8 cellular contexts compared by ENCODE assay signal in genomic region chr7:116591202-116592040, GRCh38.
DNase-seq lines count a peak whose midpoint lies in the region; ATAC-seq and TF ChIP-seq lines count a peak whose summit lies in the region.

No MANE protein-coding gene starts in this region.

- peaks cover 24% of the 10 kb centered on the region for H3K4me1 Mint-ChIP-seq in activated naive CD4-positive, alpha-beta T cell treated with anti-CD3 and anti-CD28 coated beads for 36 hours (ENCODE audit: low read depth)

- H3K36me3 Mint-ChIP-seq in activated naive CD4-positive, alpha-beta T cell treated with anti-CD3 and anti-CD28 coated beads for 36 hours (ENCODE audit: low read depth) = no peaks in the 10 kb centered on the region

- no peaks in the 10 kb centered on the region for H3K9me3 Mint-ChIP-seq in activated naive CD4-positive, alpha-beta T cell treated with anti-CD3 and anti-CD28 coated beads for 36 hours

- DNase-seq in CMK (ENCODE audit: low read depth) (peak; percentile 30), SHP77 (lab: John Stamatoyannopoulos, UW) (peak; percentile 9 to 12), fibroblast of pulmonary artery (ENCODE audit: low read depth) (peak; percentile 47), sigmoid colon (no peak)
- DNase-seq in activated naive CD4-positive, alpha-beta T cell treated with anti-CD3 and anti-CD28 coated beads for 36 hours = no peak

- CTCF ChIA-PET in activated naive CD4-positive, alpha-beta T cell treated with anti-CD3 and anti-CD28 coated beads for 36 hours (lab: Charles Lee) = interaction anchor here (0.6 to 3.6 kb wide), 43 partner anchors 10 to 459 kb away, joined by 3 to 50 read pairs (median 5); partner anchors contain the start of gene CAV1

- no peak for TF ChIP-seq POLR2A in sigmoid colon (IDR thresholded peaks at IDR 0.05)

- H3K36me3 ChIP-seq in sigmoid colon = no peaks in the 10 kb centered on the region

- H3K4me3 ChIP-seq in fibroblast of pulmonary artery (replicated peaks; ENCODE audit: low read depth, low read length) (no peak overlapping the region), sigmoid colon (no peak overlapping the region)

- H3K27me3 ChIP-seq in sigmoid colon = no peaks in the 10 kb centered on the region

- 38 to 39% methylated on average over 9 of the region's 9 CpGs for WGBS in sigmoid colon, 2 donors

- ATAC-seq in HG02798 (IDR thresholded peaks at IDR 0.05; ENCODE audit: poor library complexity, unreplicated experiment) (peak; percentile 37), HG02642 (IDR thresholded peaks at IDR 0.05; ENCODE audit: poor library complexity, unreplicated experiment) (no peak), GM19452 (IDR thresholded peaks at IDR 0.05; ENCODE audit: unreplicated experiment) (no peak)

- no peak overlapping the region for H3K27ac ChIP-seq in sigmoid colon

- intact Hi-C loops in sigmoid colon (cut with DNase I) = loop anchor here (2.0 kb wide), 3 partner anchors 81 to 419 kb away; partner anchors contain the start of gene MET
- intact Hi-C loops in activated naive CD4-positive, alpha-beta T cell treated with anti-CD3 and anti-CD28 coated beads for 36 hours (cut with micrococcal nuclease) = loop anchor here (1.0 to 5.0 kb wide), 3 partner anchors 81 to 218 kb away; partner anchors contain the start of gene MET

- TF ChIP-seq CTCF in fibroblast of pulmonary artery (IDR thresholded peaks at IDR 0.05; ENCODE audit: low read length, missing control alignments) (peak; percentile 58), sigmoid colon (IDR thresholded peaks at IDR 0.05) (peak in 3 of 4 experiments; percentile 54 to 65 (median 57))

- no peak overlapping the region for H3K4me3 Mint-ChIP-seq in activated naive CD4-positive, alpha-beta T cell treated with anti-CD3 and anti-CD28 coated beads for 36 hours

- H3K4me1 ChIP-seq in sigmoid colon = peaks cover 0 to 24% (median 13%) of the 10 kb centered on the region in 4 donors

- no peaks in the 10 kb centered on the region for H3K9me3 ChIP-seq in sigmoid colon

- TF ChIP-seq EP300 in sigmoid colon (IDR thresholded peaks at IDR 0.05) = no peak

- H3K27ac Mint-ChIP-seq in activated naive CD4-positive, alpha-beta T cell treated with anti-CD3 and anti-CD28 coated beads for 36 hours = no peak overlapping the region

- peaks cover 32% of the 10 kb centered on the region for H3K27me3 Mint-ChIP-seq in activated naive CD4-positive, alpha-beta T cell treated with anti-CD3 and anti-CD28 coated beads for 36 hours (ENCODE audit: low read depth)

Comparison
In these comparisons a context has a peak if more than half of its experiments do, and no peak if none do; other contexts are left out.
1. DNase-seq: peak in CMK (single experiment), SHP77 (2 of 2) and fibroblast of pulmonary artery (single experiment); none in sigmoid colon (single experiment) and activated naive CD4-positive, alpha-beta T cell treated with anti-CD3 and anti-CD28 coated beads for 36 hours (single experiment).